11 cellular contexts compared by ENCODE assay signal in the genomic region with DNA sequence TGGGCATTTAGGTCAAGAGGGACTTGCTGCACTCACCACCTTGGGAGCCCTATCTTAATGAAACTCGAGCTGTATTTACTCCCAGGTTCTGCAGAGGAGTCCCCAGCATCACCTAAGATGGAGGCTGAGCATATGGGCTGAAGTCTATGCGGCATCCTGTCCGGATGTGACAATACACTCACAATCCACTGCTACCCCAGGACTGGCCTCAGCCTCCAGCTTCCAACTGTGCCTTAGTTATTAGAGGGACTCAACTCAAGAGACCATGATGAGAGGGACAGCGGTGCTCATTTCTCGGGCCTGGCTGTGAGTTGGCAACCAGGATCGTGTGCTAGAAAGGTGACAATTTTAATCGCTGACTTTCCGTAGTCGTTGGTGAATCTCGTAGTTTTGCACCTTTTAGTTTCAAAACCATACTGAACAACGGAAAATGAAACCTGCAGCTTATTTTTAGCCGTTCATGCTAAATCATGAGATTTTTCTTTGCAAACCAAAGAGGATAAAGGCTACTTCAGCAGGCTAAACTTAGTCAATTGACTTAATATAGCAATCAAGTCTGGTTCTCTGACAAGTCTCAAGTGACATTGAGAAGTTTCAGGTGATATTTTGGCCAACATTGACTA. TPM values are rescaled to one million over a fixed set of nuclear protein-coding genes. Genes with fewer than 3 reads are reported as not detected.
DNase-seq lines count a peak whose midpoint lies in the region; ATAC-seq and TF ChIP-seq lines count a peak whose summit lies in the region.
"Had no signal": no experiment of that assay in that cellular context is flagged by ENCODE, and none has a peak within 500 bp of the region (broad histone marks: within the 10 kb centered on the region; RNA-seq: fewer than 3 reads in every experiment).

No MANE protein-coding gene starts in this region.

- H3K27ac Mint-ChIP-seq in activated naive CD8-positive, alpha-beta T cell treated with anti-CD3 and anti-CD28 coated beads, Interleukin-2, amount 50 U/mL, for 24 hours = peak overlapping the region; percentile 52
- no peak overlapping the region for H3K27ac Mint-ChIP-seq in activated naive CD8-positive, alpha-beta T cell treated with anti-CD3 and anti-CD28 coated beads for 36 hours
- H3K27ac Mint-ChIP-seq in T-helper 17 cell = peak overlapping the region; percentile 78
- H3K27ac Mint-ChIP-seq in stimulated activated naive CD8-positive, alpha-beta T cell treated with anti-CD3 and anti-CD28 coated beads, Interleukin-15, Interleukin-2, amounts not matched to agents 100 ng/mL and 50 ng/mL, for 24 hours = peak overlapping the region; percentile 74

- H3K9me2 ChIP-seq in SK-N-SH = no peaks in the 10 kb centered on the region

- no peaks in the 10 kb centered on the region for H3K9me3 Mint-ChIP-seq in activated naive CD8-positive, alpha-beta T cell treated with anti-CD3 and anti-CD28 coated beads, Interleukin-2, amount 50 U/mL, for 24 hours
- H3K9me3 Mint-ChIP-seq in activated naive CD8-positive, alpha-beta T cell treated with anti-CD3 and anti-CD28 coated beads for 36 hours = no peaks in the 10 kb centered on the region
- no peaks in the 10 kb centered on the region for H3K9me3 Mint-ChIP-seq in stimulated activated naive CD8-positive, alpha-beta T cell treated with anti-CD3 and anti-CD28 coated beads, Interleukin-15, Interleukin-2, amounts not matched to agents 100 ng/mL and 50 ng/mL, for 24 hours

- H3K9me3 ChIP-seq in T-helper 17 cell (ENCODE audit: control insufficient read depth, low read length, poor library complexity, severe bottlenecking) (no peaks in the 10 kb centered on the region), SK-N-SH (no peaks in the 10 kb centered on the region)

- no peak overlapping the region for H3K27ac ChIP-seq in SK-N-SH (ENCODE audit: low read depth in 2 of 2, low read length in 1 of 2)
- H3K27ac ChIP-seq: epithelial cell of prostate, WERI-Rb-1 had no signal

- H3K4me3 ChIP-seq in SK-N-SH (ENCODE audit: low read depth in 2 of 2, low read length in 1 of 2) = no peak overlapping the region
- H3K4me3 ChIP-seq: K562 had no signal

- peaks cover 6 to 20% of the 10 kb centered on the region in 2 experiments for H3K36me3 ChIP-seq in SK-N-SH (replicated peaks in 1 of 2; ENCODE audit: control insufficient read depth in 1 of 2, insufficient read depth in 2 of 2, low read length in 1 of 2)
- H3K36me3 ChIP-seq: WERI-Rb-1 had no signal

- H3K4me1 Mint-ChIP-seq in activated naive CD8-positive, alpha-beta T cell treated with anti-CD3 and anti-CD28 coated beads, Interleukin-2, amount 50 U/mL, for 24 hours = peaks cover 23% of the 10 kb centered on the region
- peaks cover 13% of the 10 kb centered on the region for H3K4me1 Mint-ChIP-seq in activated naive CD8-positive, alpha-beta T cell treated with anti-CD3 and anti-CD28 coated beads for 36 hours
- H3K4me1 Mint-ChIP-seq in T-helper 17 cell = peaks cover 25% of the 10 kb centered on the region
- H3K4me1 Mint-ChIP-seq in stimulated activated naive CD8-positive, alpha-beta T cell treated with anti-CD3 and anti-CD28 coated beads, Interleukin-15, Interleukin-2, amounts not matched to agents 100 ng/mL and 50 ng/mL, for 24 hours (ENCODE audit: low read depth) = peaks cover 20% of the 10 kb centered on the region

- no peak overlapping the region for H3K4me3 Mint-ChIP-seq in activated naive CD8-positive, alpha-beta T cell treated with anti-CD3 and anti-CD28 coated beads, Interleukin-2, amount 50 U/mL, for 24 hours
- no peak overlapping the region for H3K4me3 Mint-ChIP-seq in activated naive CD8-positive, alpha-beta T cell treated with anti-CD3 and anti-CD28 coated beads for 36 hours
- peak overlapping the region; percentile 2 for H3K4me3 Mint-ChIP-seq in T-helper 17 cell
- H3K4me3 Mint-ChIP-seq in stimulated activated naive CD8-positive, alpha-beta T cell treated with anti-CD3 and anti-CD28 coated beads, Interleukin-15, Interleukin-2, amounts not matched to agents 100 ng/mL and 50 ng/mL, for 24 hours = no peak overlapping the region

- POLR2A ChIA-PET in SK-N-SH (lab: Yijun Ruan, JAX) = no interaction called here

- H3K4me2 ChIP-seq in SK-N-SH = no peak overlapping the region

- no peak for TF ChIP-seq EP300 in SK-N-SH (IDR thresholded peaks at IDR 0.05; ENCODE audit: borderline replicate concordance in 1 of 2, low read depth in 1 of 2, low read length in 1 of 2)

- peak; percentile 48 for ATAC-seq in activated naive CD8-positive, alpha-beta T cell treated with anti-CD3 and anti-CD28 coated beads, Interleukin-2, amount 50 U/mL, for 24 hours
- ATAC-seq in HG02870 (IDR thresholded peaks at IDR 0.05; ENCODE audit: unreplicated experiment) (peak; percentile 57), T-helper 17 cell (peak; percentile 76), omental fat pad (ENCODE audit: low FRiP score) (no peak)
- ATAC-seq: K562 had no signal

- no peak overlapping the region for H2AFZ ChIP-seq in SK-N-SH (ENCODE audit: low read depth)

- 92% methylated on average over 12 of the region's 12 CpGs for WGBS in SK-N-SH (ENCODE audit: low lambda C conversion rate)

- H3K27me3 Mint-ChIP-seq in activated naive CD8-positive, alpha-beta T cell treated with anti-CD3 and anti-CD28 coated beads, Interleukin-2, amount 50 U/mL, for 24 hours = no peaks in the 10 kb centered on the region
- H3K27me3 Mint-ChIP-seq in activated naive CD8-positive, alpha-beta T cell treated with anti-CD3 and anti-CD28 coated beads for 36 hours = no peaks in the 10 kb centered on the region
- H3K27me3 Mint-ChIP-seq in T-helper 17 cell = peaks cover under 1% of the 10 kb centered on the region
- H3K27me3 Mint-ChIP-seq in stimulated activated naive CD8-positive, alpha-beta T cell treated with anti-CD3 and anti-CD28 coated beads, Interleukin-15, Interleukin-2, amounts not matched to agents 100 ng/mL and 50 ng/mL, for 24 hours = no peaks in the 10 kb centered on the region

- H3K4me1 ChIP-seq in SK-N-SH (ENCODE audit: control insufficient read depth in 1 of 2, insufficient read depth in 2 of 2, low read depth in 1 of 2, low read length in 1 of 2) = no peaks in the 10 kb centered on the region; a peak in 1 of 4 replicates

- H3K79me2 ChIP-seq in SK-N-SH (ENCODE audit: insufficient read depth) = peaks cover 4% of the 10 kb centered on the region; the same call in 1 of the 2 replicates

- no peaks in the 10 kb centered on the region for H4K20me1 ChIP-seq in SK-N-SH (ENCODE audit: insufficient read depth)

- no peaks in the 10 kb centered on the region for H3K36me3 Mint-ChIP-seq in activated naive CD8-positive, alpha-beta T cell treated with anti-CD3 and anti-CD28 coated beads, Interleukin-2, amount 50 U/mL, for 24 hours (ENCODE audit: low read depth)
- no peaks in the 10 kb centered on the region for H3K36me3 Mint-ChIP-seq in activated naive CD8-positive, alpha-beta T cell treated with anti-CD3 and anti-CD28 coated beads for 36 hours
- no peaks in the 10 kb centered on the region for H3K36me3 Mint-ChIP-seq in T-helper 17 cell (ENCODE audit: low read depth)
- no peaks in the 10 kb centered on the region for H3K36me3 Mint-ChIP-seq in stimulated activated naive CD8-positive, alpha-beta T cell treated with anti-CD3 and anti-CD28 coated beads, Interleukin-15, Interleukin-2, amounts not matched to agents 100 ng/mL and 50 ng/mL, for 24 hours (ENCODE audit: low read depth)

- no peak for DNase-seq in activated naive CD8-positive, alpha-beta T cell treated with anti-CD3 and anti-CD28 coated beads, Interleukin-2, amount 50 U/mL, for 24 hours
- no peak for DNase-seq in activated naive CD8-positive, alpha-beta T cell treated with anti-CD3 and anti-CD28 coated beads for 36 hours
- no peak for DNase-seq in T-helper 17 cell
- DNase-seq in omental fat pad (ENCODE audit: low spot score) = no peak
- no peak for DNase-seq in HT-29 (ENCODE audit: low spot score)
- DNase-seq in SK-N-SH = no peak
- DNase-seq: WERI-Rb-1 had no signal

- TF ChIP-seq CTCF in omental fat pad (IDR thresholded peaks at IDR 0.05) (no peak), SK-N-SH (IDR thresholded peaks at IDR 0.05) (no peak)

- peaks cover 4% of the 10 kb centered on the region for H3F3A ChIP-seq in SK-N-SH (replicated peaks; ENCODE audit: insufficient read depth)

- CTCF ChIA-PET in SK-N-SH (lab: Yijun Ruan, JAX) = interaction anchor here (1.1 to 1.7 kb wide), 3 partner anchors 19 to 80 kb away, joined by 3 to 6 read pairs (median 5); no protein-coding TSS in a partner anchor

- TF ChIP-seq RAD21 in SK-N-SH (IDR thresholded peaks at IDR 0.05; ENCODE audit: low read length) = no peak

- H3K27me3 ChIP-seq in SK-N-SH (ENCODE audit: insufficient read depth) = no peaks in the 10 kb centered on the region

- H3K9ac ChIP-seq in SK-N-SH = no peak overlapping the region

TF ChIP-seq in SK-N-SH, 30 proteins besides CTCF, POLR2A, EP300 and RAD21 (continues in another document):
- TF ChIP-seq TEAD4 (IDR thresholded peaks at IDR 0.05; ENCODE audit: borderline replicate concordance, insufficient read depth) = no peak

RNA-seq across cellular contexts. Expression of a gene that starts 11.1 kb away (rescaled TPM):
- 10 to 100 TPM; 14.7 to 16.7 TPM for total RNA-seq in activated naive CD8-positive, alpha-beta T cell treated with anti-CD3 and anti-CD28 coated beads for 36 hours
- total RNA-seq in T-helper 17 cell = 10 to 100 TPM; 51.6 to 54.0 TPM
- 100 to 1,000 TPM in 3 of 4 donors, 10 to 100 TPM in 1; 70.1 to 133 (median 108) TPM for total RNA-seq in omental fat pad
- total RNA-seq in HT-29 (2014; rRNA removed; shearing (Covaris generic)) = 22.9 and 23.1 TPM in 2 replicates
- polyA plus RNA-seq in SK-N-SH (2012; rRNA removed) = 10.1 and 11.3 TPM in 2 replicates
- 11.6 and 11.7 TPM in 2 replicates for polyA plus RNA-seq in SK-N-SH (2012; cell fraction: cytosol; rRNA removed)
- 20.0 and 21.9 TPM in 2 replicates for polyA plus RNA-seq in SK-N-SH (2012; cell fraction: nucleus; rRNA removed)
